Comparison of ENCODE assay signal across 1 cellular context in genomic region chr12:131583085-131583712, GRCh38.
TF ChIP-seq lines count a peak whose summit lies in the region.

No MANE protein-coding gene starts in this region.

TF ChIP-seq in K562, 482 proteins besides CTCF, POLR2A, EP300 and RAD21 (continued from another document):
- TF ChIP-seq MGA (IDR thresholded peaks at IDR 0.05): peak; percentile 72
- TF ChIP-seq SFPQ (IDR thresholded peaks at IDR 0.05; ENCODE audit: low read depth, low read length): no peak
- TF ChIP-seq CREM (IDR thresholded peaks at IDR 0.05; ENCODE audit: low read depth): peak; percentile 37; the same call in 1 of the 2 replicates
- peak in 1 of 2 experiments; percentile 17 for TF ChIP-seq E2F6 (IDR thresholded peaks at IDR 0.05; ENCODE audit: borderline replicate concordance in 1 of 2, extremely low read depth in 1 of 2, insufficient read depth in 1 of 2, insufficient read length in 1 of 2, low read depth in 1 of 2, low read length in 1 of 2, poor library complexity in 1 of 2, severe bottlenecking in 1 of 2)
- no peak for TF ChIP-seq AFF4 (CRISPR knock-in tag; IDR thresholded peaks at IDR 0.05)
- TF ChIP-seq HOXB6 (CRISPR knock-in tag; IDR thresholded peaks at IDR 0.05; ENCODE audit: borderline replicate concordance): no peak
- TF ChIP-seq, protein P1, sequence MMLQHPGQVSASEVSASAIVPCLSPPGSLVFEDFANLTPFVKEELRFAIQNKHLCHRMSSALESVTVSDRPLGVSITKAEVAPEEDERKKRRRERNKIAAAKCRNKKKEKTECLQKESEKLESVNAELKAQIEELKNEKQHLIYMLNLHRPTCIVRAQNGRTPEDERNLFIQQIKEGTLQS (IDR thresholded peaks at IDR 0.05): peak; percentile 73
- TF ChIP-seq, protein P1 (CRISPR knock-in tag; conservative IDR thresholded peaks at IDR 0.05): no peak
- TF ChIP-seq NFIX (CRISPR knock-in tag; IDR thresholded peaks at IDR 0.05; ENCODE audit: low read depth): no peak
- TF ChIP-seq EP400 (IDR thresholded peaks at IDR 0.05): peak; percentile 27; the same call in 1 of the 2 replicates
- TF ChIP-seq TFAM (CRISPR knock-in tag; conservative IDR thresholded peaks at IDR 0.05): no peak
- no peak for TF ChIP-seq ZFP91 (CRISPR knock-in tag; IDR thresholded peaks at IDR 0.05)
- peak; percentile 88 for TF ChIP-seq L3MBTL2 (IDR thresholded peaks at IDR 0.05)
- TF ChIP-seq ATF7 (IDR thresholded peaks at IDR 0.05): 0 out of 2 replicates have a peak, but pooled peaks have one; percentile 14
- TF ChIP-seq ATF1 (CRISPR knock-in tag; IDR thresholded peaks at IDR 0.05): no peak
- peak; percentile 70 for TF ChIP-seq ATF1 (tag; IDR thresholded peaks at IDR 0.05)
- no peak for TF ChIP-seq RBM25 (IDR thresholded peaks at IDR 0.05; ENCODE audit: low read depth, low read length, severe bottlenecking)
- peak; percentile 62 for TF ChIP-seq ATF4 (CRISPR knock-in tag; IDR thresholded peaks at IDR 0.05)
- TF ChIP-seq ZNF134 (CRISPR knock-in tag; conservative IDR thresholded peaks at IDR 0.05): no peak
- TF ChIP-seq CREB1 (IDR thresholded peaks at IDR 0.05): 0 out of 2 replicates have a peak, but pooled peaks have one; percentile 15
- TF ChIP-seq CREB1 (CRISPR knock-in tag; IDR thresholded peaks at IDR 0.05): 0 out of 2 replicates have a peak, but pooled peaks have one; percentile 28
- TF ChIP-seq STAG1 (CRISPR knock-in tag; IDR thresholded peaks at IDR 0.05; ENCODE audit: borderline replicate concordance): no peak
- TF ChIP-seq, protein P2, sequence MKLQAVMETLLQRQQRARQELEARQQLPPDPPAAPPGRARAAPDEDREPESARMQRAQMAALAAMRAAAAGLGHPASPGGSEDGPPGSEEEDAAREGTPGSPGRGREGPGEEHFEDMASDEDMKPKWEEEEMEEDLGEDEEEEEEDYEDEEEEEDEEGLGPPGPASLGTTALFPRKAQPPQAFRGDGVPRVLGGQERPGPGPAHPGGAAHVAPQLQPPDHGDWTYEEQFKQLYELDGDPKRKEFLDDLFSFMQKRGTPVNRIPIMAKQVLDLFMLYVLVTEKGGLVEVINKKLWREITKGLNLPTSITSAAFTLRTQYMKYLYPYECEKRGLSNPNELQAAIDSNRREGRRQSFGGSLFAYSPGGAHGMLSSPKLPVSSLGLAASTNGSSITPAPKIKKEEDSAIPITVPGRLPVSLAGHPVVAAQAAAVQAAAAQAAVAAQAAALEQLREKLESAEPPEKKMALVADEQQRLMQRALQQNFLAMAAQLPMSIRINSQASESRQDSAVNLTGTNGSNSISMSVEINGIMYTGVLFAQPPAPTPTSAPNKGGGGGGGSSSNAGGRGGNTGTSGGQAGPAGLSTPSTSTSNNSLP (IDR thresholded peaks at IDR 0.05; ENCODE audit: borderline replicate concordance, low read depth, low read length): no peak
- TF ChIP-seq CEBPG (CRISPR knock-in tag; IDR thresholded peaks at IDR 0.05): peak; percentile 64
- TF ChIP-seq CEBPG (tag; conservative IDR thresholded peaks at IDR 0.05 in 1 of 2, IDR thresholded peaks at IDR 0.05 in 1 of 2): peak; percentile 53 to 86; a peak in 3 of 4 replicates
TF ChIP-seq in K562: peak in this region for 12.
